In genomic region chr3:38843898-38844297, GRCh38 we compare ENCODE assay signal across 8 cellular contexts. TPM values are rescaled to one million over a fixed set of nuclear protein-coding genes. Genes with fewer than 3 reads are reported as not detected.
A peak's percentile ranks its signal among the peaks of the same experiment; 100 is the strongest.
DNase-seq lines count a peak whose midpoint lies in the region; ATAC-seq and TF ChIP-seq lines count a peak whose summit lies in the region.

No MANE protein-coding gene starts in this region.

- CTCF ChIA-PET in CD4-positive, alpha-beta T cell (lab: Charles Lee): no interaction called here

- no peak overlapping the region for H3K4me3 Mint-ChIP-seq in nephron progenitor cell
- H3K4me3 Mint-ChIP-seq in CD4-positive, alpha-beta T cell: no peak overlapping the region
- H3K4me3 Mint-ChIP-seq in natural killer cell: no peak overlapping the region

- no peak overlapping the region for H3K4me3 ChIP-seq in NB4 (ENCODE audit: low read depth, low read length)

- intact Hi-C loops in CD4-positive, alpha-beta T cell (cut with DNase I, micrococcal nuclease): no loop called here
- intact Hi-C loops in natural killer cell (cut with micrococcal nuclease): loop anchor here (10.0 kb wide), 1 partner anchor 319 kb away; no protein-coding TSS in a partner anchor

- H3K27me3 Mint-ChIP-seq in nephron progenitor cell (ENCODE audit: low read depth, poor library complexity): peaks cover 20% of the 10 kb centered on the region
- H3K27me3 Mint-ChIP-seq in CD4-positive, alpha-beta T cell: peaks cover 51% of the 10 kb centered on the region
- H3K27me3 Mint-ChIP-seq in natural killer cell (ENCODE audit: low read depth in 2 of 2): peaks cover 17 to 41% of the 10 kb centered on the region in 2 donors

- H3K27ac ChIP-seq in CD4-positive, alpha-beta T cell (ENCODE audit: low read depth, low read length): no peak overlapping the region

- H3K4me1 Mint-ChIP-seq in nephron progenitor cell (peaks cover 10% of the 10 kb centered on the region), natural killer cell (no peaks in the 10 kb centered on the region)
- H3K4me1 Mint-ChIP-seq in CD4-positive, alpha-beta T cell (ENCODE audit: low read depth): no peaks in the 10 kb centered on the region

- TF ChIP-seq CTCF in NB4 (IDR thresholded peaks at IDR 0.05; ENCODE audit: low read depth, low read length): peak; percentile 43
- peak; percentile 23 for TF ChIP-seq CTCF in nephron progenitor cell (IDR thresholded peaks at IDR 0.05)
- no peak for TF ChIP-seq CTCF in CD4-positive, alpha-beta T cell (IDR thresholded peaks at IDR 0.05)
- TF ChIP-seq CTCF in natural killer cell (IDR thresholded peaks at IDR 0.05): no peak

- DNase-seq in GM04504 (ENCODE audit: low read depth): peak; percentile 30
- DNase-seq in NB4 (ENCODE audit: low read depth): peak; percentile 69
- DNase-seq in cerebellum (ENCODE audit: low spot score): peak; percentile 6
- DNase-seq in nephron progenitor cell: no peak
- no peak for DNase-seq in CD4-positive, alpha-beta T cell
- no peak for DNase-seq in natural killer cell
- no peak for DNase-seq in NCI-H1092 treated with DMSO at 0.1 percent for 48 hours (lab: John Stamatoyannopoulos, UW)

- H3K9me3 Mint-ChIP-seq in nephron progenitor cell: no peaks in the 10 kb centered on the region
- no peaks in the 10 kb centered on the region for H3K9me3 Mint-ChIP-seq in CD4-positive, alpha-beta T cell
- H3K9me3 Mint-ChIP-seq in natural killer cell: no peaks in the 10 kb centered on the region

- no peaks in the 10 kb centered on the region for H3K9me3 ChIP-seq in CD4-positive, alpha-beta T cell (ENCODE audit: control insufficient read depth, low read length)

- no peak for TF ChIP-seq POLR2A in NB4 (IDR thresholded peaks at IDR 0.05; ENCODE audit: extremely low read depth, insufficient read length)

- H3K27ac Mint-ChIP-seq in nephron progenitor cell: no peak overlapping the region
- H3K27ac Mint-ChIP-seq in CD4-positive, alpha-beta T cell: no peak overlapping the region
- H3K27ac Mint-ChIP-seq in natural killer cell: no peak overlapping the region

- POLR2A ChIA-PET in CD4-positive, alpha-beta T cell (lab: Charles Lee): interaction anchor here (0.6 kb wide), 1 partner anchor 17 kb away, joined by 3 read pairs; no protein-coding TSS in a partner anchor

- no peaks in the 10 kb centered on the region for H3K36me3 Mint-ChIP-seq in nephron progenitor cell (ENCODE audit: low read depth)
- no peaks in the 10 kb centered on the region for H3K36me3 Mint-ChIP-seq in CD4-positive, alpha-beta T cell (ENCODE audit: low read depth)
- no peaks in the 10 kb centered on the region for H3K36me3 Mint-ChIP-seq in natural killer cell

- peaks cover 9% of the 10 kb centered on the region for H3K27me3 ChIP-seq in CD4-positive, alpha-beta T cell (ENCODE audit: control insufficient read depth, insufficient read depth, low read length)

- ATAC-seq in HG03280 (IDR thresholded peaks at IDR 0.05; ENCODE audit: unreplicated experiment) (no peak), natural killer cell (no peak)
- no peak for ATAC-seq in CD4-positive, alpha-beta T cell (ENCODE audit: poor library complexity)

RNA-seq across cellular contexts. Expression of gene SCN10A, which starts 27.9 kb away (rescaled TPM):
- total RNA-seq in cerebellum (not detected), natural killer cell (not detected)
- total RNA-seq in CD4-positive, alpha-beta T cell: not detected

Comparison
In these comparisons a context has a peak if more than half of its experiments do, and no peak if none do; other contexts are left out.
1. DNase-seq: peak in GM04504 (single experiment), NB4 (single experiment) and cerebellum (single experiment); none in nephron progenitor cell (single experiment), CD4-positive, alpha-beta T cell (0 of 10), natural killer cell (single experiment) and NCI-H1092 treated with DMSO at 0.1 percent for 48 hours (single experiment).
2. CTCF ChIP-seq: peak in NB4 (single experiment) and nephron progenitor cell (single experiment); none in CD4-positive, alpha-beta T cell (single experiment) and natural killer cell (single experiment).